8 cellular contexts compared by ENCODE assay signal in genomic region chrX:72306851-72307645, GRCh38. TPM values are rescaled to one million over a fixed set of nuclear protein-coding genes. Genes with fewer than 3 reads are reported as not detected.
A peak's percentile ranks its signal among the peaks of the same experiment; 100 is the strongest.
DNase-seq lines count a peak whose midpoint lies in the region; ATAC-seq, FAIRE-seq and TF ChIP-seq lines count a peak whose summit lies in the region.

No MANE protein-coding gene starts in this region.

- DNase-seq in D721Med (ENCODE audit: insufficient read length, low spot score), result peak; percentile 46
- DNase-seq in KBM-7, result peak; percentile 91
- DNase-seq in Peyer's patch, result peak; percentile 37 to 75 (median 67)
- DNase-seq in astrocyte of the hippocampus (ENCODE audit: low read depth, low spot score), result peak; percentile 84
- DNase-seq in hepatic stellate cell (ENCODE audit: low spot score), result peak; percentile 68
- DNase-seq in pons (ENCODE audit: low spot score), result peak; percentile 20
- DNase-seq in AML-193 (lab: John Stamatoyannopoulos, UW), result no peak

- FAIRE-seq in D721Med (lab: Jason Lieb, UNC), result no peak

- no peaks in the 10 kb centered on the region for H3K9me3 ChIP-seq in Peyer's patch

- H3K4me3 ChIP-seq in Peyer's patch, result peak overlapping the region; percentile 29 to 61 (median 54)

- H3K4me1 ChIP-seq in Peyer's patch, result peaks cover 0 to 30% (median 6%) of the 10 kb centered on the region in 4 donors

- TF ChIP-seq CTCF in D721Med (IDR thresholded peaks at IDR 0.05; ENCODE audit: insufficient read depth, missing control alignments) (no peak), Peyer's patch (IDR thresholded peaks at IDR 0.05) (no peak)

- peak; percentile 54 for ATAC-seq in GM21390 (IDR thresholded peaks at IDR 0.05; ENCODE audit: unreplicated experiment)

- in situ Hi-C loops in KBM-7 (cut with MboI; ENCODE audit: low pct_unique_long_range_greater_than_20kb, low sequenced_read_pairs), result loop anchor here (10.0 kb wide), 1 partner anchor 238 kb away; no protein-coding TSS in a partner anchor

- no peak for TF ChIP-seq POLR2A in Peyer's patch (IDR thresholded peaks at IDR 0.05)

- no peak overlapping the region for H3K27ac ChIP-seq in Peyer's patch

- H3K27me3 ChIP-seq in Peyer's patch, result no peaks in the 10 kb centered on the region

- no peaks in the 10 kb centered on the region for H3K36me3 ChIP-seq in Peyer's patch

RNA-seq across cellular contexts. Expression of gene CITED1, which starts 1.3 kb away (rescaled TPM):
- total RNA-seq in Peyer's patch, result not detected

RNA-seq across cellular contexts. Expression of gene RPS4X, which starts 30.0 kb away (rescaled TPM):
- 100 to 1,000 TPM; 263 to 912 (median 486) TPM for total RNA-seq in Peyer's patch

Comparison
In these comparisons a context has a peak if more than half of its experiments do, and no peak if none do; other contexts are left out.
1. DNase-seq: peak in D721Med (single experiment), KBM-7 (single experiment), Peyer's patch (3 of 3), astrocyte of the hippocampus (single experiment), hepatic stellate cell (single experiment) and pons (single experiment); none in AML-193 (0 of 2).